9 cellular contexts compared by ENCODE assay signal in the genomic region with DNA sequence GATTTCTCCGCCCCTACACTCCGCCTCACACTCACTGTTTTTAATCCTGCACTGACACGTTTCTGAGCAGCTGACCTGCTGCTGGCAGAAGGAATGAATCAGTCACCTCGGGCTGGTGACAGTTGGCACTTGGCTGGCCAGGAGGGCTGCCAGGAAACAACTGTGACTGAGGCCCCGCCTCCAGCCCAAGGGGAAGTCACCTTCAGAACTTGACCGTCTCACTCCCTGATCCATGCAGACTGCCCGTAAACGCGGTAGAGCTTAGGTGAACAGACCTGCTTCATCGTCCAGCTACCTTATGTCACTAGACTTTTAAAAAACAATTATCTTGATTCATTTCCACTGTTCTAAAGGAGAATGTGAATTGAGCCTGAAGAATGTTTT.
DNase-seq lines count a peak whose midpoint lies in the region; ATAC-seq and TF ChIP-seq lines count a peak whose summit lies in the region.
"Had no signal": no experiment of that assay in that cellular context is flagged by ENCODE, and none has a peak within 500 bp of the region (broad histone marks: within the 10 kb centered on the region; RNA-seq: fewer than 3 reads in every experiment).

No MANE protein-coding gene starts in this region.

- no peak for TF ChIP-seq POLR2A in IMR-90 (IDR thresholded peaks at IDR 0.05; ENCODE audit: low read depth, low read length)
- TF ChIP-seq POLR2A in adrenal gland (IDR thresholded peaks at IDR 0.05), result no peak

- H3K79me1 ChIP-seq in IMR-90 (ENCODE audit: low read depth in 1 of 2, low read length in 2 of 2), result peaks cover 15 to 46% of the 10 kb centered on the region in 2 experiments; a peak in 3 of 4 replicates

- no peak overlapping the region for H4K8ac ChIP-seq in IMR-90 (ENCODE audit: low read depth in 2 of 2, low read length in 2 of 2)

- no peak overlapping the region; the same call in 1 of the 2 replicates for H2AK5ac ChIP-seq in IMR-90 (ENCODE audit: low read depth, low read length)

- no peak overlapping the region for H2BK20ac ChIP-seq in IMR-90 (ENCODE audit: low read depth, low read length)

- no peak overlapping the region for H3K23ac ChIP-seq in IMR-90 (ENCODE audit: low read depth, low read length)

- CTCF ChIA-PET in IMR-90 (lab: Yijun Ruan, JAX), result no interaction called here

- H3K4me1 ChIP-seq in IMR-90 (ENCODE audit: control insufficient read depth, insufficient read depth, low read length), result peaks cover 8% of the 10 kb centered on the region; the same call in 1 of the 2 replicates
- H3K4me1 ChIP-seq in adrenal gland (replicated peaks in 1 of 2), result peaks cover 0 to 10% of the 10 kb centered on the region in 2 donors
- H3K4me1 ChIP-seq in hepatocyte (ENCODE audit: insufficient read depth), result peaks cover 5% of the 10 kb centered on the region
- peaks cover 10 to 12% (median 11%) of the 10 kb centered on the region in 3 donors for H3K4me1 ChIP-seq in skeletal muscle tissue (ENCODE audit: control insufficient read depth in 3 of 3, insufficient read depth in 3 of 3, low read length in 3 of 3)

- no peak overlapping the region for H4K5ac ChIP-seq in IMR-90 (ENCODE audit: low read depth, low read length)

- H3K79me2 ChIP-seq in hepatocyte, result no peaks in the 10 kb centered on the region

- in situ Hi-C loops in IMR-90 (cut with MboI; ENCODE audit: low sequenced_read_pairs), result no loop called here

- no TSS peak for BruUV-seq in IMR-90 (replicated peaks; lab: Mats Ljungman, UMichigan)

- intact Hi-C loops in IMR-90 (cut with micrococcal nuclease), result no loop called here
- intact Hi-C loops in adrenal gland (cut with DNase I), result no loop called here

- H3K27me3 ChIP-seq in IMR-90 (ENCODE audit: control insufficient read depth, insufficient read depth, low read length), result no peaks in the 10 kb centered on the region
- H3K27me3 ChIP-seq in adrenal gland, result no peaks in the 10 kb centered on the region
- no peaks in the 10 kb centered on the region for H3K27me3 ChIP-seq in hepatocyte
- H3K27me3 ChIP-seq in skeletal muscle tissue (ENCODE audit: control insufficient read depth in 3 of 3, insufficient read depth in 3 of 3, low read length in 3 of 3), result no peaks in the 10 kb centered on the region

- no peak overlapping the region for H3K4me3 ChIP-seq in IMR-90 (ENCODE audit: insufficient read depth, low read depth, low read length)
- no peak overlapping the region for H3K4me3 ChIP-seq in adrenal gland
- no peak overlapping the region for H3K4me3 ChIP-seq in hepatocyte
- peak overlapping the region in 2 of 3 donors; percentile 11 to 41 for H3K4me3 ChIP-seq in skeletal muscle tissue (ENCODE audit: low read length in 3 of 3)

- H3K4ac ChIP-seq in IMR-90 (ENCODE audit: low read depth, low read length), result no peak overlapping the region

- DNase-seq in IMR-90 (no peak), adrenal gland (peak; percentile 61 to 88 (median 78)), hepatocyte (ENCODE audit: low spot score) (peak; percentile 36), DMS53 treated with DMSO at 0.1 percent for 48 hours (lab: John Stamatoyannopoulos, UW; ENCODE audit: unreplicated experiment) (no peak), immature natural killer cell (no peak)
- DNase-seq: activated effector memory CD4-positive, alpha-beta T cell treated with Interleukin-2 at 50 U/mL for 16 hours had no signal

- no peaks in the 10 kb centered on the region for H3K36me3 Mint-ChIP-seq in immature natural killer cell

- no peak overlapping the region for H2AK9ac ChIP-seq in IMR-90 (replicated peaks; ENCODE audit: low read depth, low read length, poor library complexity)

- ATAC-seq in IMR-90 (ENCODE audit: low read depth) (no peak), GM18861 (IDR thresholded peaks at IDR 0.05; ENCODE audit: unreplicated experiment) (no peak), HG03139 (IDR thresholded peaks at IDR 0.05; ENCODE audit: unreplicated experiment) (no peak)

- TF ChIP-seq RAD21 in IMR-90 (IDR thresholded peaks at IDR 0.05; ENCODE audit: low read length), result no peak

- H3K9ac ChIP-seq in IMR-90 (ENCODE audit: low read depth, low read length) (no peak overlapping the region), skeletal muscle tissue (ENCODE audit: low read depth in 1 of 3, low read length in 3 of 3) (peak overlapping the region in 2 of 3 donors; percentile 16 to 38)

- H2BK120ac ChIP-seq in IMR-90 (ENCODE audit: low read depth, low read length), result no peak overlapping the region

- peaks cover 13% of the 10 kb centered on the region; the same call in 1 of the 2 replicates for H4K20me1 ChIP-seq in IMR-90 (ENCODE audit: insufficient read depth, low read length)
- H4K20me1 ChIP-seq in hepatocyte (ENCODE audit: insufficient read depth, poor library complexity, severe bottlenecking), result no peaks in the 10 kb centered on the region

- peak overlapping the region in 1 of 6 donors; percentile 12 for H3K27ac Mint-ChIP-seq in immature natural killer cell

- H3K4me1 Mint-ChIP-seq in immature natural killer cell, result peaks cover 7 to 25% of the 10 kb centered on the region in 2 donors

- dilution Hi-C loops in IMR-90 (cut with HindIII; ENCODE audit: low sequenced_read_pairs, unreplicated experiment), result no loop called here

- H3K9me1 ChIP-seq in IMR-90 (ENCODE audit: insufficient read depth, low read length), result peaks cover 26% of the 10 kb centered on the region

- POLR2A ChIA-PET in IMR-90 (lab: Charles Lee; ENCODE audit: unreplicated experiment), result no interaction called here

- peak overlapping the region; percentile 29 for H2AFZ ChIP-seq in IMR-90 (replicated peaks; ENCODE audit: low read length, poor library complexity)
- no peak overlapping the region for H2AFZ ChIP-seq in hepatocyte

- H3K14ac ChIP-seq in IMR-90 (replicated peaks; ENCODE audit: low read depth, low read length), result no peak overlapping the region

- H3K27ac ChIP-seq in IMR-90 (ENCODE audit: insufficient read depth, low read length) (no peak overlapping the region), adrenal gland (no peak overlapping the region), hepatocyte (no peak overlapping the region), skeletal muscle tissue (ENCODE audit: low read depth, low read length) (no peak overlapping the region)

- no peak for TF ChIP-seq CTCF in IMR-90 (conservative IDR thresholded peaks at IDR 0.05; ENCODE audit: low read depth, low read length)
- no peak for TF ChIP-seq CTCF in adrenal gland (IDR thresholded peaks at IDR 0.05)
- TF ChIP-seq CTCF in hepatocyte (IDR thresholded peaks at IDR 0.05; ENCODE audit: poor library complexity), result no peak

- H3K4me2 ChIP-seq in IMR-90 (ENCODE audit: low read depth, low read length) (no peak overlapping the region), hepatocyte (no peak overlapping the region)

- H3K27me3 Mint-ChIP-seq in immature natural killer cell (ENCODE audit: low read depth in 3 of 3), result peaks cover 0 to 9% (median 9%) of the 10 kb centered on the region in 3 donors

- H3K9me3 Mint-ChIP-seq in immature natural killer cell, result no peaks in the 10 kb centered on the region

- H3K9me3 ChIP-seq in IMR-90 (ENCODE audit: control insufficient read depth, insufficient read depth, low read length) (no peaks in the 10 kb centered on the region), adrenal gland (replicated peaks in 1 of 3) (no peaks in the 10 kb centered on the region), hepatocyte (ENCODE audit: low read depth) (no peaks in the 10 kb centered on the region), skeletal muscle tissue (ENCODE audit: control insufficient read depth in 3 of 3, low read length in 3 of 3) (no peaks in the 10 kb centered on the region)

- peak overlapping the region in 2 of 5 donors; percentile 28 for H3K4me3 Mint-ChIP-seq in immature natural killer cell

- H3K36me3 ChIP-seq in IMR-90 (ENCODE audit: control insufficient read depth, insufficient read depth, low read length), result peaks cover 41% of the 10 kb centered on the region
- H3K36me3 ChIP-seq in adrenal gland (replicated peaks in 1 of 2), result peaks cover 0 to 3% of the 10 kb centered on the region in 2 donors
- no peaks in the 10 kb centered on the region for H3K36me3 ChIP-seq in hepatocyte (replicated peaks; ENCODE audit: insufficient read depth, low read depth)
- peaks cover 0 to 5% (median 0%) of the 10 kb centered on the region in 3 donors for H3K36me3 ChIP-seq in skeletal muscle tissue (ENCODE audit: control insufficient read depth in 3 of 3, insufficient read depth in 3 of 3, low read length in 3 of 3)

- H3K56ac ChIP-seq in IMR-90 (ENCODE audit: extremely low read depth, insufficient read depth, low read length), result no peak overlapping the region

- H2BK15ac ChIP-seq in IMR-90 (ENCODE audit: low read depth, low read length), result no peak overlapping the region

- no peak overlapping the region for H4K91ac ChIP-seq in IMR-90 (ENCODE audit: insufficient read depth, low read depth, low read length)

- 40% methylated on average over 2 of the region's 10 CpGs; no CpG with 5 or more reads in 1 of the 2 experiments for WGBS in IMR-90 (ENCODE audit: extremely low coverage in 2 of 2, insufficient read length in 1 of 2), 2 experiments
- WGBS in adrenal gland, 4 donors, result 31 to 46% (median 41%) methylated on average over 10 of the region's 10 CpGs
- 73% methylated on average over 10 of the region's 10 CpGs for WGBS in hepatocyte (ENCODE audit: low lambda C conversion rate, missing lambda C conversion rate)

- H2BK5ac ChIP-seq in IMR-90 (ENCODE audit: low read depth, low read length, poor library complexity, severe bottlenecking), result no peak overlapping the region

- no peaks in the 10 kb centered on the region for H3K9me2 ChIP-seq in hepatocyte (replicated peaks; ENCODE audit: insufficient read depth)

- H3K18ac ChIP-seq in IMR-90 (ENCODE audit: low read depth, low read length), result no peak overlapping the region

TF ChIP-seq in IMR-90, 13 proteins besides CTCF, POLR2A, EP300 and RAD21 (continues in another document):
- TF ChIP-seq SMC3 (IDR thresholded peaks at IDR 0.05; ENCODE audit: low read depth, low read length), result no peak
- TF ChIP-seq RCOR1 (IDR thresholded peaks at IDR 0.05; ENCODE audit: insufficient replicate concordance, low read length), result no peak
- no peak for TF ChIP-seq NFE2L2 (IDR thresholded peaks at IDR 0.05; ENCODE audit: low read depth, low read length)
- no peak for TF ChIP-seq MAFK (IDR thresholded peaks at IDR 0.05; ENCODE audit: low read depth, low read length)
- no peak for TF ChIP-seq MXI1 (IDR thresholded peaks at IDR 0.05; ENCODE audit: borderline replicate concordance, low read depth, low read length)
- TF ChIP-seq, protein P1, sequence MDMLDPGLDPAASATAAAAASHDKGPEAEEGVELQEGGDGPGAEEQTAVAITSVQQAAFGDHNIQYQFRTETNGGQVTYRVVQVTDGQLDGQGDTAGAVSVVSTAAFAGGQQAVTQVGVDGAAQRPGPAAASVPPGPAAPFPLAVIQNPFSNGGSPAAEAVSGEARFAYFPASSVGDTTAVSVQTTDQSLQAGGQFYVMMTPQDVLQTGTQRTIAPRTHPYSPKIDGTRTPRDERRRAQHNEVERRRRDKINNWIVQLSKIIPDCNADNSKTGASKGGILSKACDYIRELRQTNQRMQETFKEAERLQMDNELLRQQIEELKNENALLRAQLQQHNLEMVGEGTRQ (IDR thresholded peaks at IDR 0.05; ENCODE audit: low read depth, low read length), result no peak
- no peak for TF ChIP-seq CEBPB (IDR thresholded peaks at IDR 0.05; ENCODE audit: low read depth, low read length)
- TF ChIP-seq BHLHE40 (IDR thresholded peaks at IDR 0.05; ENCODE audit: low read depth, low read length), result no peak
- no peak for TF ChIP-seq CHD1 (IDR thresholded peaks at IDR 0.05; ENCODE audit: low read depth, low read length)
- no peak for TF ChIP-seq RFX5 (IDR thresholded peaks at IDR 0.05; ENCODE audit: low read depth, low read length)

Comparison
In these comparisons a context has a peak if more than half of its experiments do, and no peak if none do; other contexts are left out.
1. DNase-seq: peak in adrenal gland (7 of 7) and hepatocyte (single experiment); none in IMR-90 (single experiment), DMS53 treated with DMSO at 0.1 percent for 48 hours (single experiment) and immature natural killer cell (0 of 3).
2. H3K4me3 ChIP-seq: peak in skeletal muscle tissue (2 of 3); none in IMR-90 (single experiment), adrenal gland (0 of 4) and hepatocyte (single experiment).